Comparison of ENCODE assay signal across 11 cellular contexts in genomic region chr19:41862445-41862986, GRCh38. TPM values are rescaled to one million over a fixed set of nuclear protein-coding genes. Genes with fewer than 3 reads are reported as not detected.
DNase-seq lines count a peak whose midpoint lies in the region; ATAC-seq and TF ChIP-seq lines count a peak whose summit lies in the region.
"Had no signal": no experiment of that assay in that cellular context is flagged by ENCODE, and none has a peak within 500 bp of the region (broad histone marks: within the 10 kb centered on the region; RNA-seq: fewer than 3 reads in every experiment).

No MANE protein-coding gene starts in this region.

- no peaks in the 10 kb centered on the region for H3K9me3 Mint-ChIP-seq in activated CD8-positive, alpha-beta memory T cell treated with anti-CD3 and anti-CD28 coated beads, Interleukin-2, amount 10 ng/mL, durations not matched to agents 7 days and 5 days (ENCODE audit: low read depth)
- H3K9me3 Mint-ChIP-seq in WTC11, result no peaks in the 10 kb centered on the region
- no peaks in the 10 kb centered on the region for H3K9me3 Mint-ChIP-seq in stimulated activated naive CD8-positive, alpha-beta T cell treated with anti-CD3 and anti-CD28 coated beads, Interleukin-15, Interleukin-2, amounts not matched to agents 100 ng/mL and 50 ng/mL, for 24 hours

- H3K4me3 ChIP-seq in fibroblast of pulmonary artery (replicated peaks; ENCODE audit: low read depth, low read length), result peak overlapping the region; percentile 98

- no peak for ATAC-seq in activated CD8-positive, alpha-beta memory T cell treated with anti-CD3 and anti-CD28 coated beads, Interleukin-2, amount 10 ng/mL, durations not matched to agents 7 days and 5 days
- ATAC-seq in WTC11, result no peak
- ATAC-seq in GM19452 (IDR thresholded peaks at IDR 0.05; ENCODE audit: unreplicated experiment), result no peak
- ATAC-seq in GM21528 (IDR thresholded peaks at IDR 0.05; ENCODE audit: low FRiP score, unreplicated experiment), result no peak

- CTCF ChIA-PET in activated CD8-positive, alpha-beta memory T cell treated with anti-CD3 and anti-CD28 coated beads, Interleukin-2, amount 10 ng/mL, durations not matched to agents 7 days and 5 days (lab: Charles Lee), result interaction anchor here (0.6 to 16.7 kb wide), 8 partner anchors 11 to 505 kb away, joined by 3 to 260 read pairs (median 6); partner anchors contain the start of genes ARHGEF1 and RABAC1
- CTCF ChIA-PET in WTC11 (lab: Charles Lee), result interaction anchor here (1.3 kb wide), 1 partner anchor 11 kb away, joined by 3 read pairs; no protein-coding TSS in a partner anchor

- TF ChIP-seq CTCF in WTC11 (IDR thresholded peaks at IDR 0.05), result no peak
- TF ChIP-seq CTCF in fibroblast of pulmonary artery (IDR thresholded peaks at IDR 0.05; ENCODE audit: low read length, missing control alignments), result no peak

- POLR2A ChIA-PET in WTC11 (lab: Charles Lee), result interaction anchor here (1.9 kb wide), 1 partner anchor 10 kb away, joined by 7 read pairs; no protein-coding TSS in a partner anchor

- peak overlapping the region; percentile 86 for H3K27ac Mint-ChIP-seq in activated CD8-positive, alpha-beta memory T cell treated with anti-CD3 and anti-CD28 coated beads, Interleukin-2, amount 10 ng/mL, durations not matched to agents 7 days and 5 days
- H3K27ac Mint-ChIP-seq in WTC11, result peak overlapping the region; percentile 92
- peak overlapping the region; percentile 98 for H3K27ac Mint-ChIP-seq in stimulated activated naive CD8-positive, alpha-beta T cell treated with anti-CD3 and anti-CD28 coated beads, Interleukin-15, Interleukin-2, amounts not matched to agents 100 ng/mL and 50 ng/mL, for 24 hours

- H3K4me1 Mint-ChIP-seq in activated CD8-positive, alpha-beta memory T cell treated with anti-CD3 and anti-CD28 coated beads, Interleukin-2, amount 10 ng/mL, durations not matched to agents 7 days and 5 days, result peaks cover 62% of the 10 kb centered on the region
- peaks cover 51% of the 10 kb centered on the region for H3K4me1 Mint-ChIP-seq in WTC11
- peaks cover 64% of the 10 kb centered on the region for H3K4me1 Mint-ChIP-seq in stimulated activated naive CD8-positive, alpha-beta T cell treated with anti-CD3 and anti-CD28 coated beads, Interleukin-15, Interleukin-2, amounts not matched to agents 100 ng/mL and 50 ng/mL, for 24 hours (ENCODE audit: low read depth)

- H3K27me3 Mint-ChIP-seq in activated CD8-positive, alpha-beta memory T cell treated with anti-CD3 and anti-CD28 coated beads, Interleukin-2, amount 10 ng/mL, durations not matched to agents 7 days and 5 days, result no peaks in the 10 kb centered on the region
- peaks cover under 1% of the 10 kb centered on the region; the same call in 1 of the 2 replicates for H3K27me3 Mint-ChIP-seq in WTC11 (ENCODE audit: low read depth)
- H3K27me3 Mint-ChIP-seq in stimulated activated naive CD8-positive, alpha-beta T cell treated with anti-CD3 and anti-CD28 coated beads, Interleukin-15, Interleukin-2, amounts not matched to agents 100 ng/mL and 50 ng/mL, for 24 hours, result no peaks in the 10 kb centered on the region

- peak overlapping the region; percentile 87 for H3K4me3 Mint-ChIP-seq in activated CD8-positive, alpha-beta memory T cell treated with anti-CD3 and anti-CD28 coated beads, Interleukin-2, amount 10 ng/mL, durations not matched to agents 7 days and 5 days
- H3K4me3 Mint-ChIP-seq in WTC11, result peak overlapping the region; percentile 94
- peak overlapping the region; percentile 93 for H3K4me3 Mint-ChIP-seq in stimulated activated naive CD8-positive, alpha-beta T cell treated with anti-CD3 and anti-CD28 coated beads, Interleukin-15, Interleukin-2, amounts not matched to agents 100 ng/mL and 50 ng/mL, for 24 hours

- peak; percentile 82 for DNase-seq in activated CD8-positive, alpha-beta memory T cell treated with anti-CD3 and anti-CD28 coated beads, Interleukin-2, amount 10 ng/mL, durations not matched to agents 7 days and 5 days
- DNase-seq in activated CD8-positive, alpha-beta memory T cell treated with anti-CD3 and anti-CD28 coated beads, Interleukin-2, amount 50 U/mL, for 4 hours, result no peak
- DNase-seq in WTC11 (ENCODE audit: low spot score) (no peak), fibroblast of pulmonary artery (ENCODE audit: low read depth) (no peak), NCI-H82 (lab: John Stamatoyannopoulos, UW) (no peak)
- DNase-seq: dermis blood vessel endothelial cell, midbrain, NCI-H2081 treated with DMSO at 0.1 percent for 48 hours had no signal

- peaks cover 54% of the 10 kb centered on the region for H3K36me3 Mint-ChIP-seq in activated CD8-positive, alpha-beta memory T cell treated with anti-CD3 and anti-CD28 coated beads, Interleukin-2, amount 10 ng/mL, durations not matched to agents 7 days and 5 days
- peaks cover 58% of the 10 kb centered on the region for H3K36me3 Mint-ChIP-seq in WTC11
- H3K36me3 Mint-ChIP-seq in stimulated activated naive CD8-positive, alpha-beta T cell treated with anti-CD3 and anti-CD28 coated beads, Interleukin-15, Interleukin-2, amounts not matched to agents 100 ng/mL and 50 ng/mL, for 24 hours (ENCODE audit: low read depth), result peaks cover 60% of the 10 kb centered on the region

TF ChIP-seq in WTC11, 78 proteins besides CTCF, POLR2A, EP300 and RAD21:
- TF ChIP-seq OVOL2 (CRISPR knock-in tag; IDR thresholded peaks at IDR 0.05; ENCODE audit: borderline replicate concordance) (no peak), ZNF396 (CRISPR knock-in tag; IDR thresholded peaks at IDR 0.05; ENCODE audit: borderline replicate concordance) (no peak)

RNA-seq across cellular contexts. Expression of gene RPS19, which starts 2.5 kb away (rescaled TPM):
- 1,000 to 10,000 TPM; 3,135 to 3,310 TPM for total RNA-seq in activated CD8-positive, alpha-beta memory T cell treated with anti-CD3 and anti-CD28 coated beads, Interleukin-2, amount 10 ng/mL, durations not matched to agents 7 days and 5 days
- 3,152 to 3,787 TPM (median 3,713 TPM) in 3 replicates for total RNA-seq in WTC11 (2021)

RNA-seq across cellular contexts. Expression of gene CD79A, which starts 14.6 kb away (rescaled TPM):
- total RNA-seq in activated CD8-positive, alpha-beta memory T cell treated with anti-CD3 and anti-CD28 coated beads, Interleukin-2, amount 10 ng/mL, durations not matched to agents 7 days and 5 days, result 1 to 10 TPM; 4.0 to 4.1 TPM
- 0.42 to 1.2 TPM (median 0.71 TPM) in 3 replicates for total RNA-seq in WTC11 (2021)

RNA-seq across cellular contexts. Expression of gene DMRTC2, which starts 17.7 kb away (rescaled TPM):
- total RNA-seq in activated CD8-positive, alpha-beta memory T cell treated with anti-CD3 and anti-CD28 coated beads, Interleukin-2, amount 10 ng/mL, durations not matched to agents 7 days and 5 days, result not detected
- total RNA-seq in WTC11 (2021), result not detected in 3 replicates
- total RNA-seq: dermis blood vessel endothelial cell had no signal

RNA-seq across cellular contexts. Expression of gene LYPD4, which starts 18.0 kb away (rescaled TPM):
- total RNA-seq in activated CD8-positive, alpha-beta memory T cell treated with anti-CD3 and anti-CD28 coated beads, Interleukin-2, amount 10 ng/mL, durations not matched to agents 7 days and 5 days, result not detected
- not detected in 3 replicates for total RNA-seq in WTC11 (2021)
- total RNA-seq: dermis blood vessel endothelial cell had no signal

RNA-seq across cellular contexts. Expression of gene ARHGEF1, which starts 20.5 kb away (rescaled TPM):
- 100 to 1,000 TPM; 545 to 682 TPM for total RNA-seq in activated CD8-positive, alpha-beta memory T cell treated with anti-CD3 and anti-CD28 coated beads, Interleukin-2, amount 10 ng/mL, durations not matched to agents 7 days and 5 days
- 77.2 to 102 TPM (median 82.9 TPM) in 3 replicates for total RNA-seq in WTC11 (2021)
